In the genomic region with DNA sequence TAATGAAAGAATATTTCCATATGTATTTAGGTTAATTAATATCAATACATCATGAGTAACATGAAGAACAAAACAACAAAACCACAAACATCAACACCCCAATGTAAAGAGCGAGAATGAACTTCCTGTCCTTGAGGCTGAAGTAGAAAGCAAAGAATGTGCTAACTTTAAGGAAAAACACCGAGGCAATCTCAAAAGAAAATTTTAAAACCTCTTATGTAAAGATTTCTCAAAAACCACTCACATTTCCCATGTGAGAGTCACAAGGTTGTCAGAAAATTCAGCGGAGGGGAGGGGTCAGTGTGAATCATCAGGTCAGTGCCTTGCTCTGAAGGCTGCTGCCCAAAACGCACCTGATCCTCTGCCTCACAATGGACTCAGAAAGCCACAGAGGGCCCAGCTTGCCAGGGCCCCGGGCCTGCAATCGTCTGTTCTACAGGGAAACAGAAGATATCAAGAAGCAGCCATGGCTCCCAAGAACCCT, we compare ENCODE assay signal across 9 cellular contexts. TPM values are rescaled to one million over a fixed set of nuclear protein-coding genes. Genes with fewer than 3 reads are reported as not detected.
A peak's percentile ranks its signal among the peaks of the same experiment; 100 is the strongest.
DNase-seq lines count a peak whose midpoint lies in the region; ATAC-seq and TF ChIP-seq lines count a peak whose summit lies in the region.
"Had no signal": no experiment of that assay in that cellular context is flagged by ENCODE, and none has a peak within 500 bp of the region (broad histone marks: within the 10 kb centered on the region; RNA-seq: fewer than 3 reads in every experiment).

No MANE protein-coding gene starts in this region.

- H3K4me1 Mint-ChIP-seq in endothelial cell (ENCODE audit: unreplicated experiment) = peaks cover 12% of the 10 kb centered on the region

- ATAC-seq in GM21360 (IDR thresholded peaks at IDR 0.05; ENCODE audit: unreplicated experiment) (no peak), GM21576 (IDR thresholded peaks at IDR 0.05; ENCODE audit: unreplicated experiment) (no peak)

- peaks cover 8% of the 10 kb centered on the region for H3K36me3 ChIP-seq in H7 (replicated peaks; ENCODE audit: control insufficient read depth, insufficient read depth, low read length)

- H3K27me3 ChIP-seq in H7 (ENCODE audit: control insufficient read depth, insufficient read depth, low read length) = no peaks in the 10 kb centered on the region

- no peak overlapping the region for H3K4me3 Mint-ChIP-seq in endothelial cell (ENCODE audit: unreplicated experiment)

- H3K4me3 ChIP-seq in H7 (ENCODE audit: insufficient read depth, low read depth, low read length) (no peak overlapping the region), skin epidermis (no peak overlapping the region)

- no peaks in the 10 kb centered on the region for H3K9me3 Mint-ChIP-seq in endothelial cell (ENCODE audit: unreplicated experiment)
- H3K9me3 Mint-ChIP-seq: naive B cell had no signal

- peak overlapping the region in 19 of 21 experiments; percentile 15 to 92 (median 68) for H3K27ac ChIP-seq in skin epidermis

- peaks cover 30% of the 10 kb centered on the region for H3K36me3 Mint-ChIP-seq in endothelial cell (ENCODE audit: low read depth, unreplicated experiment)

- H3K27me3 Mint-ChIP-seq in endothelial cell (ENCODE audit: unreplicated experiment) = no peaks in the 10 kb centered on the region
- H3K27me3 Mint-ChIP-seq: naive B cell had no signal

- DNase-seq in H7 (peak; percentile 54), fibroblast of gingiva (ENCODE audit: low read depth) (peak; percentile 49), endothelial cell (ENCODE audit: low spot score) (no peak), NCI-H187 treated with DMSO at 0.1 percent for 48 hours (lab: John Stamatoyannopoulos, UW) (no peak)
- DNase-seq in activated CD4-positive, alpha-beta T cell treated with anti-CD3 and anti-CD28 coated beads for 48 hours = peak; percentile 46
- DNase-seq: naive B cell had no signal

- TF ChIP-seq CTCF in endothelial cell (IDR thresholded peaks at IDR 0.05; ENCODE audit: unreplicated experiment) = no peak

- H3K27ac Mint-ChIP-seq in endothelial cell (ENCODE audit: unreplicated experiment) = no peak overlapping the region

RNA-seq across cellular contexts. Expression of a gene that starts 12.3 kb away (rescaled TPM):
- 18.1 and 20.9 TPM in 2 replicates for total RNA-seq in H7 (2014; rRNA removed; shearing (Covaris generic))
- 24.1 TPM for total RNA-seq in endothelial cell (ENCODE audit: unreplicated experiment)

Comparison
In these comparisons a context has a peak if more than half of its experiments do, and no peak if none do; other contexts are left out.
1. DNase-seq: peak in H7 (single experiment), activated CD4-positive, alpha-beta T cell treated with anti-CD3 and anti-CD28 coated beads for 48 hours (single experiment) and fibroblast of gingiva (single experiment); none in endothelial cell (single experiment) and NCI-H187 treated with DMSO at 0.1 percent for 48 hours (single experiment).